In the genomic region with DNA sequence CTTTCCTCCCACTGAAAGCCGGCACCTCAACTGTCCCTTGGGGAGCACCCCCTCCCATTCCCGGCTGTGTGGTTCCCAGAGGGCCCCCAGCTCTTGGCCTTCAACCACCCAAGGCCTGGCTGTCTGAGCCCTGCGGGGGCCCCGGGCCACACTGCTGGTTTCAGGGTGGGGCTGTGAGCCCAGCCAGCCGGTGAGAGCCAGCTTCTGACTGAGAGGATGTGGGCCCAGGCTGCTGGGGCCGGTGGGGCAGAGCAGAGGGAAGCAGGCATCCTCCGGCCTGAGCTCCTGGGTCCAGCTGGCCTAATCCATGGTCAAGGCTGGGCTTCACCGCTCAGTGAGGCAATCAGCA, we compare ENCODE assay signal across 15 cellular contexts. TPM values are rescaled to one million over a fixed set of nuclear protein-coding genes. Genes with fewer than 3 reads are reported as not detected.
DNase-seq lines count a peak whose midpoint lies in the region; ATAC-seq and TF ChIP-seq lines count a peak whose summit lies in the region.
"Had no signal": no experiment of that assay in that cellular context is flagged by ENCODE, and none has a peak within 500 bp of the region (broad histone marks: within the 10 kb centered on the region; RNA-seq: fewer than 3 reads in every experiment).

No MANE protein-coding gene starts in this region.

- peak overlapping the region in 3 of 5 donors; percentile 75 to 89 (median 77) for H3K27ac ChIP-seq in adrenal gland
- H3K27ac ChIP-seq in mesenchymal stem cell (ENCODE audit: low read length, poor library complexity, severe bottlenecking) = no peak overlapping the region
- H3K27ac ChIP-seq in thoracic aorta = peak overlapping the region; percentile 21 to 57

- no peak overlapping the region for H3K4me2 ChIP-seq in mesenchymal stem cell (ENCODE audit: low read length, poor library complexity, severe bottlenecking)

- 62 to 85% (median 64%) methylated on average over 5 to 8 of the region's 8 CpGs; no CpG with 5 or more reads in 1 of the 4 donors for WGBS in adrenal gland, 4 donors
- WGBS in mesenchymal stem cell = 93% methylated on average over 8 of the region's 8 CpGs

- peak overlapping the region; percentile 83 to 92 for H3K18ac ChIP-seq in mesenchymal stem cell (ENCODE audit: low read depth in 1 of 2, low read length in 2 of 2)

- H3K36me3 Mint-ChIP-seq in activated naive CD4-positive, alpha-beta T cell treated with anti-CD3 and anti-CD28 coated beads for 36 hours (ENCODE audit: low read depth) = no peaks in the 10 kb centered on the region

- ATAC-seq in thoracic aorta (ENCODE audit: insufficient number of reproducible peaks, low FRiP score, low read depth) = no peak
- ATAC-seq in left lobe of liver = no peak

- no peak overlapping the region for H2BK5ac ChIP-seq in mesenchymal stem cell (ENCODE audit: low read depth, low read length, poor library complexity, severe bottlenecking)

- peak overlapping the region; percentile 60 to 94 for H2BK12ac ChIP-seq in mesenchymal stem cell (ENCODE audit: low read length in 2 of 2)

- H3K23ac ChIP-seq in mesenchymal stem cell (ENCODE audit: low read length in 2 of 2) = no peak overlapping the region

- H4K8ac ChIP-seq in mesenchymal stem cell (ENCODE audit: low read length) = peak overlapping the region; percentile 98

- H3K36me3 ChIP-seq in adrenal gland (replicated peaks in 1 of 2) (peaks cover 0 to 2% of the 10 kb centered on the region in 2 donors), mesenchymal stem cell (ENCODE audit: control insufficient read depth in 1 of 2, insufficient read depth in 2 of 2, low read depth in 1 of 2, low read length in 2 of 2) (peaks cover 12 to 27% of the 10 kb centered on the region in 2 experiments), thoracic aorta (no peaks in the 10 kb centered on the region)
- H3K36me3 ChIP-seq: esophagus squamous epithelium had no signal

- H3K4me3 Mint-ChIP-seq in activated naive CD4-positive, alpha-beta T cell treated with anti-CD3 and anti-CD28 coated beads for 36 hours = peak overlapping the region; percentile 74

- H3K27me3 Mint-ChIP-seq in activated naive CD4-positive, alpha-beta T cell treated with anti-CD3 and anti-CD28 coated beads for 36 hours (ENCODE audit: low read depth) = no peaks in the 10 kb centered on the region

- H3K9me3 ChIP-seq in adrenal gland (replicated peaks in 1 of 3) = no peaks in the 10 kb centered on the region
- no peaks in the 10 kb centered on the region for H3K9me3 ChIP-seq in mesenchymal stem cell (ENCODE audit: control insufficient read depth, low read length)
- H3K9me3 ChIP-seq in thoracic aorta = no peaks in the 10 kb centered on the region
- H3K9me3 ChIP-seq: esophagus squamous epithelium had no signal

- peak overlapping the region; percentile 85 for H4K91ac ChIP-seq in mesenchymal stem cell (ENCODE audit: low read length)

- H2BK15ac ChIP-seq in mesenchymal stem cell (ENCODE audit: low read depth, poor library complexity, severe bottlenecking) = peak overlapping the region; percentile 62

- peak overlapping the region; percentile 78 for H3K27ac Mint-ChIP-seq in activated naive CD4-positive, alpha-beta T cell treated with anti-CD3 and anti-CD28 coated beads for 36 hours

- CTCF ChIA-PET in activated naive CD4-positive, alpha-beta T cell treated with anti-CD3 and anti-CD28 coated beads for 36 hours (lab: Charles Lee) = interaction anchor here (1.0 to 3.5 kb wide), 3 partner anchors 9 to 65 kb away, joined by 3 to 18 read pairs (median 3); no protein-coding TSS in a partner anchor

- H2AFZ ChIP-seq in mesenchymal stem cell (ENCODE audit: low read depth, low read length) = no peak overlapping the region

- TF ChIP-seq CTCF in adrenal gland (IDR thresholded peaks at IDR 0.05) (no peak), thoracic aorta (IDR thresholded peaks at IDR 0.05) (no peak)

- peaks cover 31 to 47% of the 10 kb centered on the region in 2 donors for H3K4me1 ChIP-seq in adrenal gland (replicated peaks in 1 of 2)
- H3K4me1 ChIP-seq in mesenchymal stem cell (ENCODE audit: control insufficient read depth, insufficient read depth, low read depth, low read length) = peaks cover 45% of the 10 kb centered on the region
- H3K4me1 ChIP-seq in thoracic aorta (ENCODE audit: control insufficient read depth in 1 of 2, low read depth in 2 of 2) = peaks cover 17 to 49% of the 10 kb centered on the region in 2 donors

- peak overlapping the region; percentile 50 for H2BK120ac ChIP-seq in mesenchymal stem cell (ENCODE audit: low read depth, low read length)

- no peaks in the 10 kb centered on the region for H3K9me3 Mint-ChIP-seq in activated naive CD4-positive, alpha-beta T cell treated with anti-CD3 and anti-CD28 coated beads for 36 hours
- H3K9me3 Mint-ChIP-seq: activated T-cell treated with anti-CD3 and anti-CD28 coated beads, Interleukin-2, amount 50 U/mL, for 72 hours had no signal

- no peak overlapping the region for H3K9ac ChIP-seq in mesenchymal stem cell (ENCODE audit: low read length)

- H3K4ac ChIP-seq in mesenchymal stem cell (ENCODE audit: low read depth in 1 of 2, low read length in 2 of 2) = peak overlapping the region; percentile 62 to 80

- H3K4me1 Mint-ChIP-seq in activated naive CD4-positive, alpha-beta T cell treated with anti-CD3 and anti-CD28 coated beads for 36 hours (ENCODE audit: low read depth) = peaks cover 23% of the 10 kb centered on the region

- H3K27me3 ChIP-seq in adrenal gland = no peaks in the 10 kb centered on the region
- H3K27me3 ChIP-seq in mesenchymal stem cell (ENCODE audit: control insufficient read depth in 1 of 2, insufficient read depth in 1 of 2, low read length in 2 of 2) = no peaks in the 10 kb centered on the region
- H3K27me3 ChIP-seq in thoracic aorta (replicated peaks; ENCODE audit: insufficient read depth) = no peaks in the 10 kb centered on the region
- H3K27me3 ChIP-seq: esophagus squamous epithelium had no signal

- intact Hi-C loops in activated naive CD4-positive, alpha-beta T cell treated with anti-CD3 and anti-CD28 coated beads for 36 hours (cut with micrococcal nuclease) = no loop called here
- intact Hi-C loops in adrenal gland (cut with DNase I) = no loop called here

- H3K4me3 ChIP-seq in adrenal gland (no peak overlapping the region), mesenchymal stem cell (ENCODE audit: insufficient read depth in 1 of 2, low read depth in 1 of 2, low read length in 2 of 2) (no peak overlapping the region), thoracic aorta (no peak overlapping the region)

- no peak for TF ChIP-seq POLR2A in adrenal gland (IDR thresholded peaks at IDR 0.05)

- H2AK5ac ChIP-seq in mesenchymal stem cell (ENCODE audit: low read length, severe bottlenecking) = peak overlapping the region; percentile 24

- H3K14ac ChIP-seq in mesenchymal stem cell (ENCODE audit: low read length in 2 of 2) = no peak overlapping the region

- H3K79me1 ChIP-seq in mesenchymal stem cell (replicated peaks; ENCODE audit: low read length, poor library complexity, severe bottlenecking) = peaks cover 20% of the 10 kb centered on the region

- DNase-seq in activated naive CD4-positive, alpha-beta T cell treated with anti-CD3 and anti-CD28 coated beads for 36 hours = no peak
- no peak for DNase-seq in activated naive CD4-positive, alpha-beta T cell treated with Interleukin-2 at 50 U/mL for 16 hours
- peak in 1 of 7 donors; percentile 24 for DNase-seq in adrenal gland
- no peak for DNase-seq in mesenchymal stem cell
- no peak for DNase-seq in thoracic aorta (ENCODE audit: low spot score)
- no peak for DNase-seq in RKO (ENCODE audit: low spot score)
- DNase-seq in left lobe of liver (ENCODE audit: low spot score) = no peak
- no peak for DNase-seq in AG20443 (ENCODE audit: low spot score)
- DNase-seq: ACHN; cerebellar nuclear complex; esophagus squamous epithelium; Kasumi-1; NK-92 treated with Interleukin-12 subunit alpha and Interleukin-12 subunit beta, amount 100 ng/mL, for 24 hours; trophoblast cell had no signal

RNA-seq across cellular contexts. Expression of gene LGALS3BP, which starts 0.9 kb away (rescaled TPM):
- 10 to 100 TPM; 59.9 to 65.4 TPM for total RNA-seq in activated naive CD4-positive, alpha-beta T cell treated with anti-CD3 and anti-CD28 coated beads for 36 hours
- total RNA-seq in adrenal gland (1,000 to 10,000 TPM in 2 of 8 donors, 100 to 1,000 TPM in 6; 449 to 1,588 (median 791) TPM), thoracic aorta (100 to 1,000 TPM; 205 to 308 TPM), left lobe of liver (141 TPM)
- 100 to 1,000 TPM; 266 to 499 (median 286) TPM for polyA plus RNA-seq in adrenal gland
- 349 TPM for polyA plus RNA-seq in mesenchymal stem cell (2013, experiment 1 of 2)
- polyA plus RNA-seq in mesenchymal stem cell (2013, experiment 2 of 2) = 351 TPM

RNA-seq across cellular contexts. Expression of gene CANT1, which starts 29.0 kb away (rescaled TPM):
- total RNA-seq in activated naive CD4-positive, alpha-beta T cell treated with anti-CD3 and anti-CD28 coated beads for 36 hours = 10 to 100 TPM; 48.7 to 51.0 TPM
- 10 to 100 TPM; 36.5 to 78.3 (median 61.5) TPM for total RNA-seq in adrenal gland
- polyA plus RNA-seq in adrenal gland = 10 to 100 TPM; 10.3 to 29.5 (median 10.7) TPM
- 37.8 TPM for polyA plus RNA-seq in mesenchymal stem cell (2013, experiment 1 of 2)
- polyA plus RNA-seq in mesenchymal stem cell (2013, experiment 2 of 2) = 38.3 TPM
- 10 to 100 TPM; 21.4 to 41.0 TPM for total RNA-seq in thoracic aorta
- total RNA-seq in left lobe of liver = 20.4 TPM

RNA-seq across cellular contexts. Expression of gene C1QTNF1, which starts 43.4 kb away (rescaled TPM):
- under 1 TPM; 0.14 to 0.32 TPM for total RNA-seq in activated naive CD4-positive, alpha-beta T cell treated with anti-CD3 and anti-CD28 coated beads for 36 hours
- 100 to 1,000 TPM in 6 of 8 donors, 10 to 100 TPM in 2; 74.6 to 175 (median 137) TPM for total RNA-seq in adrenal gland
- polyA plus RNA-seq in adrenal gland = 100 to 1,000 TPM in 1 of 3 donors, 10 to 100 TPM in 2; 17.2 to 147 (median 74.4) TPM
- polyA plus RNA-seq in mesenchymal stem cell (2013, experiment 1 of 2) = 11.9 TPM
- 13.6 TPM for polyA plus RNA-seq in mesenchymal stem cell (2013, experiment 2 of 2)
- 100 to 1,000 TPM; 445 to 518 TPM for total RNA-seq in thoracic aorta
- total RNA-seq in left lobe of liver = 15.5 TPM

RNA-seq across cellular contexts. Expression of gene TIMP2, which starts 55.4 kb away (rescaled TPM):
- under 1 TPM; 0.35 to 0.43 TPM for total RNA-seq in activated naive CD4-positive, alpha-beta T cell treated with anti-CD3 and anti-CD28 coated beads for 36 hours
- 100 to 1,000 TPM; 112 to 275 (median 219) TPM for total RNA-seq in adrenal gland
- polyA plus RNA-seq in adrenal gland = 100 to 1,000 TPM in 1 of 3 donors, 10 to 100 TPM in 2; 50.8 to 153 (median 55.9) TPM
- 391 TPM for polyA plus RNA-seq in mesenchymal stem cell (2013, experiment 1 of 2)
- 397 TPM for polyA plus RNA-seq in mesenchymal stem cell (2013, experiment 2 of 2)
- total RNA-seq in thoracic aorta = 100 to 1,000 TPM; 475 to 619 TPM
- 26.4 TPM for total RNA-seq in left lobe of liver

Comparison
In these comparisons a context has a peak if more than half of its experiments do, and no peak if none do; other contexts are left out.
1. RNA of gene C1QTNF1, which starts 43.4 kb away (total RNA-seq): 445 to 518 TPM in thoracic aorta, 74.6 to 175 TPM in adrenal gland and 15.5 TPM in left lobe of liver (single experiment); 0.14 to 0.32 TPM in activated naive CD4-positive, alpha-beta T cell treated with anti-CD3 and anti-CD28 coated beads for 36 hours; every median in the first group is over 10 times any median in the second.